ENCODE assay signal across 8 cellular contexts in the genomic region with DNA sequence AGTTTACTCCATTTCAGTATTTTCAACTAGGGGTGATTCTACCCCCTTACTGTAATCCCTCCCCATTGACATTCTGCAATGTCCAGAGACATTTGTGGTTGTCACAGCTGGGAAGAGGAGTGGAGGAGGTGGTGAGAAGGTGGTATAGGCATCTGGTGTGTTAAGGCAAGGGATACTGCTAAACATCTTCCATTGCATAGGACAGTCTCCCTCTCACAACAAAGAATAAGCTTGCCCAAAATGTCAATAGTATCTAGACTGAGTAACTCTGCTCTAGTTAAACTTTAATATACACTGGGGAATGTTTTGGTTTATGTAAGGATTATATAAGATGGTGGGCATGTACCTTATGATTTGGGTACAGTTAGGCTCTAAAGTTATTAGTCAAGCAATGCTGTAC.
"Had no signal": no experiment of that assay in that cellular context is flagged by ENCODE, and none has a peak within 500 bp of the region (broad histone marks: within the 10 kb centered on the region; RNA-seq: fewer than 3 reads in every experiment).

No MANE protein-coding gene starts in this region.

- ATAC-seq: GM23338, K562 had no signal

- H3K4me3 ChIP-seq: GM23338, K562 had no signal

- H2AFZ ChIP-seq: GM23338 had no signal

- FAIRE-seq: H1, H54, HTR-8/SVneo, K562 had no signal

- DNase-seq: H9, HCEC 1CT, KG1 had no signal

- H3K4me2 ChIP-seq: GM23338 had no signal
